ENCODE assay signal across 9 cellular contexts in genomic region chr1:179742717-179743678, GRCh38. TPM values are rescaled to one million over a fixed set of nuclear protein-coding genes. Genes with fewer than 3 reads are reported as not detected.
DNase-seq lines count a peak whose midpoint lies in the region; ATAC-seq and TF ChIP-seq lines count a peak whose summit lies in the region.
"Had no signal": no experiment of that assay in that cellular context is flagged by ENCODE, and none has a peak within 500 bp of the region (broad histone marks: within the 10 kb centered on the region; RNA-seq: fewer than 3 reads in every experiment).

FAM163A (plus strand) TSS chr1:179743291; CDS start chr1:179813098, 69,807 bp downstream.

- POLR2A ChIA-PET in activated B cell treated with CpG ODN at 0.5 μM for 24 hours (lab: Charles Lee) = no interaction called here

- peaks cover 65% of the 10 kb centered on the region for H3K27me3 Mint-ChIP-seq in activated B cell treated with CpG ODN at 0.5 μM for 24 hours

- peaks cover 3% of the 10 kb centered on the region for H3K9me3 Mint-ChIP-seq in activated B cell treated with CpG ODN at 0.5 μM for 24 hours

- intact Hi-C loops in activated B cell treated with CpG ODN at 0.5 μM for 24 hours (cut with micrococcal nuclease) = no loop called here

- no peaks in the 10 kb centered on the region for H3K36me3 Mint-ChIP-seq in activated B cell treated with CpG ODN at 0.5 μM for 24 hours (ENCODE audit: low read depth)

- H3K4me3 ChIP-seq in iPS-11a (ENCODE audit: low read depth, low read length) = peak within 1 kb of the TSS; percentile 24

- H3K4me1 Mint-ChIP-seq in activated B cell treated with CpG ODN at 0.5 μM for 24 hours = peaks cover 9% of the 10 kb centered on the region

- no peak for TF ChIP-seq CTCF in activated B cell treated with CpG ODN at 0.5 μM for 24 hours (IDR thresholded peaks at IDR 0.05)

- DNase-seq in NCI-H2227 (lab: John Stamatoyannopoulos, UW; ENCODE audit: unreplicated experiment) (peak; percentile 33), NCI-H2227 treated with DMSO at 0.1 percent for 48 hours (lab: John Stamatoyannopoulos, UW) (no peak), activated B cell treated with CpG ODN at 0.5 μM for 24 hours (no peak), UCSD-AML1 (lab: John Stamatoyannopoulos, UW; ENCODE audit: unreplicated experiment) (no peak), substantia nigra (lab: John Stamatoyannopoulos, UW) (no peak)
- DNase-seq in stimulated activated naive CD4-positive, alpha-beta T cell treated with Interleukin-2 at 50 U/mL for 16 hours (lab: John Stamatoyannopoulos, UW) = peak; percentile 1

- H3K4me3 Mint-ChIP-seq in activated B cell treated with CpG ODN at 0.5 μM for 24 hours = peak within 1 kb of the TSS; percentile 19

- H3K27ac Mint-ChIP-seq in activated B cell treated with CpG ODN at 0.5 μM for 24 hours = no peak within 1 kb of the TSS

- CTCF ChIA-PET in activated B cell treated with CpG ODN at 0.5 μM for 24 hours (lab: Charles Lee) = no interaction called here

- ATAC-seq in activated B cell treated with CpG ODN at 0.5 μM for 24 hours (ENCODE audit: low read depth) (no peak), HG02852 (IDR thresholded peaks at IDR 0.05; ENCODE audit: unreplicated experiment) (no peak)

- no peak within 1 kb of the TSS for H3K27ac ChIP-seq in substantia nigra (ENCODE audit: low read depth, low read length, poor library complexity, severe bottlenecking)

RNA-seq across cellular contexts. Expression of gene FAM163A, which starts in this region (rescaled TPM):
- not detected in 2 replicates for total RNA-seq in activated B cell treated with CpG ODN at 0.5 μM for 24 hours
- total RNA-seq: LHCN-M2 had no signal

Comparison
In these comparisons a context has a peak if more than half of its experiments do, and no peak if none do; other contexts are left out.
1. DNase-seq: peak in NCI-H2227 (single experiment) and stimulated activated naive CD4-positive, alpha-beta T cell treated with Interleukin-2 at 50 U/mL for 16 hours (single experiment); none in NCI-H2227 treated with DMSO at 0.1 percent for 48 hours (single experiment), activated B cell treated with CpG ODN at 0.5 μM for 24 hours (single experiment), UCSD-AML1 (single experiment) and substantia nigra (0 of 49).